ENCODE assay signal across 1 cellular context in the genomic region with DNA sequence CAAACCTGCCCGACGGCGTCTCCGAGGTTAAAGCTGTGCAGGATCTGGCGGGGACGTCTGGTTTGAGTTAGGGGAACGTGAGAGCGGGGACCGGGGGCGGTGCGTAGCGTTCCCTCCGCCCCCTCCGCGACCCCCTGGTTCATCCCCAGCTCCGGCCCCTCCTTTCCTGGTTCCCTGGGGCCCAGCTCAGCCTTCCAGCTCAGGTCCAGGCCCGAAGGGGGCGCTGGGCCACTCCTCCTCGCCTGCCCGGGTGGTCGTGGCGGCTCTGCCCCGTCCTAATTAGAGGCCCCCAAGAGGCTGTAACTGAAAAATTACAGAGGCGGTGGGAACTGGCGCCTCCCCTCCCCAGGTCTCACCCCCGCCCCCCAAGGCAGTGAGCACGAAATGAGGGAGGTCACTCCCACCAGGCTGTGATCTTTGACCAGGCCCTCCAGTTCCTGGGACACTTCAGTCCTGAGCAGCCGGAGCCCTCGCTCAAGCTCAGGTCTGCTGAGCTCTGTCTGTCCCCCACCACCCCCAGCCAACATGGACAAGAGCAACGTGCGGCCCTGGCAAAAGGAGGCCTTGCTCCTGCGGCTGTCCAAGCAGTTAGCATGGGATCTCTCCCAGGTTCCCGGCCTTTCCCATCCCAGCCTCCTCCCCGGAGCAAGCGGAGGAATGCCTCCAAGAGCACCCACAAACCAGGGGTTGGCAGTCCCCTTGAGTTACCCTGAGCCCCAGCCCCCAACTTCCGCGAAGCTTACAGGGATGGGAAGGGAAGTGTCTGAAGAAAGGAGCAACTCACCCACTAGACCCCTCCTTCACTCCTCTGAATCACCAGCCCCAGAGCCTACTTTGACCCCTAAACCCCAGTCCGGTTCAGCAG.
TF ChIP-seq lines count a peak whose summit lies in the region.

No MANE protein-coding gene starts in this region.

TF ChIP-seq in SK-N-SH, 30 proteins besides CTCF, POLR2A, EP300 and RAD21 (continued from another document):
- TF ChIP-seq, protein P1, sequence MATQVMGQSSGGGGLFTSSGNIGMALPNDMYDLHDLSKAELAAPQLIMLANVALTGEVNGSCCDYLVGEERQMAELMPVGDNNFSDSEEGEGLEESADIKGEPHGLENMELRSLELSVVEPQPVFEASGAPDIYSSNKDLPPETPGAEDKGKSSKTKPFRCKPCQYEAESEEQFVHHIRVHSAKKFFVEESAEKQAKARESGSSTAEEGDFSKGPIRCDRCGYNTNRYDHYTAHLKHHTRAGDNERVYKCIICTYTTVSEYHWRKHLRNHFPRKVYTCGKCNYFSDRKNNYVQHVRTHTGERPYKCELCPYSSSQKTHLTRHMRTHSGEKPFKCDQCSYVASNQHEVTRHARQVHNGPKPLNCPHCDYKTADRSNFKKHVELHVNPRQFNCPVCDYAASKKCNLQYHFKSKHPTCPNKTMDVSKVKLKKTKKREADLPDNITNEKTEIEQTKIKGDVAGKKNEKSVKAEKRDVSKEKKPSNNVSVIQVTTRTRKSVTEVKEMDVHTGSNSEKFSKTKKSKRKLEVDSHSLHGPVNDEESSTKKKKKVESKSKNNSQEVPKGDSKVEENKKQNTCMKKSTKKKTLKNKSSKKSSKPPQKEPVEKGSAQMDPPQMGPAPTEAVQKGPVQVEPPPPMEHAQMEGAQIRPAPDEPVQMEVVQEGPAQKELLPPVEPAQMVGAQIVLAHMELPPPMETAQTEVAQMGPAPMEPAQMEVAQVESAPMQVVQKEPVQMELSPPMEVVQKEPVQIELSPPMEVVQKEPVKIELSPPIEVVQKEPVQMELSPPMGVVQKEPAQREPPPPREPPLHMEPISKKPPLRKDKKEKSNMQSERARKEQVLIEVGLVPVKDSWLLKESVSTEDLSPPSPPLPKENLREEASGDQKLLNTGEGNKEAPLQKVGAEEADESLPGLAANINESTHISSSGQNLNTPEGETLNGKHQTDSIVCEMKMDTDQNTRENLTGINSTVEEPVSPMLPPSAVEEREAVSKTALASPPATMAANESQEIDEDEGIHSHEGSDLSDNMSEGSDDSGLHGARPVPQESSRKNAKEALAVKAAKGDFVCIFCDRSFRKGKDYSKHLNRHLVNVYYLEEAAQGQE (IDR thresholded peaks at IDR 0.05; ENCODE audit: low read depth, low read length) = peak; percentile 7; the same call in 1 of the 2 replicates
